ENCODE assay signal across 14 cellular contexts in genomic region chr1:209785592-209785991, GRCh38. TPM values are rescaled to one million over a fixed set of nuclear protein-coding genes. Genes with fewer than 3 reads are reported as not detected.
DNase-seq lines count a peak whose midpoint lies in the region; ATAC-seq and TF ChIP-seq lines count a peak whose summit lies in the region.
"Had no signal": no experiment of that assay in that cellular context is flagged by ENCODE, and none has a peak within 500 bp of the region (broad histone marks: within the 10 kb centered on the region; RNA-seq: fewer than 3 reads in every experiment).

No MANE protein-coding gene starts in this region.

- peaks cover 15% of the 10 kb centered on the region for H3K4me1 ChIP-seq in Karpas-422 (ENCODE audit: low read length)
- peaks cover 18% of the 10 kb centered on the region in 2 experiments for H3K4me1 ChIP-seq in neutrophil (ENCODE audit: control insufficient read depth in 1 of 2, insufficient read depth in 1 of 2, low read depth in 1 of 2, low read length in 1 of 2)
- peaks cover 5% of the 10 kb centered on the region for H3K4me1 ChIP-seq in ovary (ENCODE audit: insufficient read depth)

- H3K27me3 ChIP-seq in Karpas-422 (ENCODE audit: low read length): no peaks in the 10 kb centered on the region
- peaks cover 40% of the 10 kb centered on the region for H3K27me3 ChIP-seq in neutrophil
- no peaks in the 10 kb centered on the region for H3K27me3 ChIP-seq in ovary
- H3K27me3 ChIP-seq: Peyer's patch had no signal

- H3K9ac ChIP-seq in Karpas-422 (ENCODE audit: low read length): no peak overlapping the region

- H3K4me1 Mint-ChIP-seq in activated CD8-positive, alpha-beta memory T cell treated with anti-CD3 and anti-CD28 coated beads, Interleukin-2, amount 10 ng/mL, durations not matched to agents 7 days and 5 days: peaks cover 48% of the 10 kb centered on the region
- peaks cover 19% of the 10 kb centered on the region for H3K4me1 Mint-ChIP-seq in dendritic cell treated with granulocyte-macrophage colony-stimulating factor and Interleukin-4, amounts not matched to agents 40 ng/mL and 50 ng/mL, for 4 days (ENCODE audit: low read depth)

- no peak overlapping the region for H3K4me3 Mint-ChIP-seq in activated CD8-positive, alpha-beta memory T cell treated with anti-CD3 and anti-CD28 coated beads, Interleukin-2, amount 10 ng/mL, durations not matched to agents 7 days and 5 days
- H3K4me3 Mint-ChIP-seq in dendritic cell treated with granulocyte-macrophage colony-stimulating factor and Interleukin-4, amounts not matched to agents 40 ng/mL and 50 ng/mL, for 4 days: no peak overlapping the region

- no peaks in the 10 kb centered on the region for H3K36me3 ChIP-seq in Karpas-422 (ENCODE audit: insufficient read depth, low read length)
- H3K36me3 ChIP-seq in neutrophil: peaks cover 27% of the 10 kb centered on the region
- no peaks in the 10 kb centered on the region for H3K36me3 ChIP-seq in ovary

- TF ChIP-seq POLR2A in ovary (IDR thresholded peaks at IDR 0.05): no peak

- H3K27me3 Mint-ChIP-seq in activated CD8-positive, alpha-beta memory T cell treated with anti-CD3 and anti-CD28 coated beads, Interleukin-2, amount 10 ng/mL, durations not matched to agents 7 days and 5 days: no peaks in the 10 kb centered on the region
- peaks cover 21% of the 10 kb centered on the region for H3K27me3 Mint-ChIP-seq in dendritic cell treated with granulocyte-macrophage colony-stimulating factor and Interleukin-4, amounts not matched to agents 40 ng/mL and 50 ng/mL, for 4 days

- 94 to 96% (median 95%) methylated on average over 4 of the region's 4 CpGs for WGBS in ovary, 3 donors

- no peak for TF ChIP-seq CTCF in neutrophil (IDR thresholded peaks at IDR 0.05)
- TF ChIP-seq CTCF in ovary (IDR thresholded peaks at IDR 0.05): no peak

- intact Hi-C loops in dendritic cell treated with granulocyte-macrophage colony-stimulating factor and Interleukin-4, amounts not matched to agents 40 ng/mL and 50 ng/mL, for 4 days (cut with micrococcal nuclease): loop anchor here (2.0 kb wide), 1 partner anchor 41 kb away; the partner anchor contains the start of gene UTP25
- intact Hi-C loops in ovary (cut with DNase I): no loop called here

- H3K27ac Mint-ChIP-seq in activated CD8-positive, alpha-beta memory T cell treated with anti-CD3 and anti-CD28 coated beads, Interleukin-2, amount 10 ng/mL, durations not matched to agents 7 days and 5 days: peak overlapping the region; percentile 95
- H3K27ac Mint-ChIP-seq in dendritic cell treated with granulocyte-macrophage colony-stimulating factor and Interleukin-4, amounts not matched to agents 40 ng/mL and 50 ng/mL, for 4 days: peak overlapping the region; percentile 96

- H3K9me3 Mint-ChIP-seq in activated CD8-positive, alpha-beta memory T cell treated with anti-CD3 and anti-CD28 coated beads, Interleukin-2, amount 10 ng/mL, durations not matched to agents 7 days and 5 days (ENCODE audit: low read depth): no peaks in the 10 kb centered on the region
- no peaks in the 10 kb centered on the region for H3K9me3 Mint-ChIP-seq in dendritic cell treated with granulocyte-macrophage colony-stimulating factor and Interleukin-4, amounts not matched to agents 40 ng/mL and 50 ng/mL, for 4 days

- no peak overlapping the region for H3K4me2 ChIP-seq in Karpas-422 (ENCODE audit: low read depth, low read length, poor library complexity, severe bottlenecking)

- no peak for TF ChIP-seq EP300 in ovary (IDR thresholded peaks at IDR 0.05)

- peaks cover 14% of the 10 kb centered on the region for H3K79me2 ChIP-seq in Karpas-422 (ENCODE audit: low read length)

- H3K9me3 ChIP-seq in Karpas-422 (ENCODE audit: low read length) (no peaks in the 10 kb centered on the region), neutrophil (no peaks in the 10 kb centered on the region), ovary (no peaks in the 10 kb centered on the region)
- H3K9me3 ChIP-seq: Peyer's patch had no signal

- H3K9me2 ChIP-seq in Karpas-422 (replicated peaks; ENCODE audit: insufficient read depth, low read length): no peaks in the 10 kb centered on the region

- H4K20me1 ChIP-seq in Karpas-422 (ENCODE audit: insufficient read depth, low read depth, low read length): no peaks in the 10 kb centered on the region

- peaks cover 9% of the 10 kb centered on the region for H3K36me3 Mint-ChIP-seq in activated CD8-positive, alpha-beta memory T cell treated with anti-CD3 and anti-CD28 coated beads, Interleukin-2, amount 10 ng/mL, durations not matched to agents 7 days and 5 days
- H3K36me3 Mint-ChIP-seq in dendritic cell treated with granulocyte-macrophage colony-stimulating factor and Interleukin-4, amounts not matched to agents 40 ng/mL and 50 ng/mL, for 4 days (ENCODE audit: low read depth): peaks cover 16% of the 10 kb centered on the region

- ATAC-seq in activated CD8-positive, alpha-beta memory T cell treated with anti-CD3 and anti-CD28 coated beads, Interleukin-2, amount 10 ng/mL, durations not matched to agents 7 days and 5 days: no peak

- H3K4me3 ChIP-seq in Karpas-422 (ENCODE audit: low read length) (0 out of 2 replicates have a peak overlapping the region, but pooled peaks have one; percentile 54), neutrophil (ENCODE audit: low read depth in 1 of 2, low read length in 1 of 2) (peak overlapping the region; percentile 62 to 71), ovary (no peak overlapping the region)

- H3K27ac ChIP-seq in Karpas-422 (ENCODE audit: low read length) (no peak overlapping the region), neutrophil (peak overlapping the region; percentile 93), ovary (no peak overlapping the region)

- CTCF ChIA-PET in activated CD8-positive, alpha-beta memory T cell treated with anti-CD3 and anti-CD28 coated beads, Interleukin-2, amount 10 ng/mL, durations not matched to agents 7 days and 5 days (lab: Charles Lee): interaction anchor here (1.6 to 3.7 kb wide), 2 partner anchors 17 to 38 kb away, joined by 5 to 15 read pairs; no protein-coding TSS in a partner anchor

- DNase-seq in activated CD8-positive, alpha-beta memory T cell treated with anti-CD3 and anti-CD28 coated beads, Interleukin-2, amount 10 ng/mL, durations not matched to agents 7 days and 5 days: no peak
- DNase-seq in activated CD8-positive, alpha-beta memory T cell treated with anti-CD3 and anti-CD28 coated beads for 24 hours: no peak
- DNase-seq in Karpas-422 (no peak), mucosa of gallbladder (ENCODE audit: low spot score) (no peak), ovary (no peak), RPMI8226 (no peak)
- DNase-seq: activated naive CD4-positive, alpha-beta T cell treated with Interleukin-2 at 50 U/mL for 16 hours; NCI-H1930; NCI-H526; occipital lobe; Peyer's patch had no signal

- H2AFZ ChIP-seq in Karpas-422 (ENCODE audit: low read length): no peak overlapping the region

RNA-seq across cellular contexts. Expression of gene C1orf74, which starts 1.2 kb away (rescaled TPM):
- total RNA-seq in activated CD8-positive, alpha-beta memory T cell treated with anti-CD3 and anti-CD28 coated beads, Interleukin-2, amount 10 ng/mL, durations not matched to agents 7 days and 5 days: 1 to 10 TPM; 2.8 to 3.0 TPM
- total RNA-seq in Karpas-422 (2014; rRNA removed; shearing (Covaris generic); ENCODE audit: low replicate concordance): 3.2 and 4.0 TPM in 2 replicates
- total RNA-seq in mucosa of gallbladder: 1.8 TPM
- total RNA-seq in ovary: 1 to 10 TPM in 5 of 7 donors, under 1 TPM in 2; 0.83 to 1.6 (median 1.4) TPM
- polyA plus RNA-seq in ovary: 1 to 10 TPM in 1 of 2 donors, under 1 TPM in 1; 0.62 to 2.5 TPM

RNA-seq across cellular contexts. Expression of gene IRF6, which starts 20.4 kb away (rescaled TPM):
- 1 to 10 TPM; 1.3 to 1.7 TPM for total RNA-seq in activated CD8-positive, alpha-beta memory T cell treated with anti-CD3 and anti-CD28 coated beads, Interleukin-2, amount 10 ng/mL, durations not matched to agents 7 days and 5 days
- total RNA-seq in Karpas-422 (2014; rRNA removed; shearing (Covaris generic); ENCODE audit: low replicate concordance): 0.36 TPM in 1 of 2 replicates, not detected in the other
- total RNA-seq in mucosa of gallbladder (104 TPM), ovary (10 to 100 TPM in 1 of 7 donors, 1 to 10 TPM in 6; 2.5 to 24.2 (median 5.4) TPM)
- polyA plus RNA-seq in ovary: 1 to 10 TPM in 1 of 2 donors, under 1 TPM in 1; 0.80 to 2.5 TPM
- total RNA-seq: T-helper 2 cell treated with Interferon-gamma antibody and Interleukin-4, amounts not matched to agents 100 ng/mL and 5 ng/mL, for 36 hours had no signal

RNA-seq across cellular contexts. Expression of gene TRAF3IP3, which starts 29.7 kb away (rescaled TPM):
- 100 to 1,000 TPM; 351 to 406 TPM for total RNA-seq in activated CD8-positive, alpha-beta memory T cell treated with anti-CD3 and anti-CD28 coated beads, Interleukin-2, amount 10 ng/mL, durations not matched to agents 7 days and 5 days
- 1.6 and 3.5 TPM in 2 replicates for total RNA-seq in Karpas-422 (2014; rRNA removed; shearing (Covaris generic); ENCODE audit: low replicate concordance)
- total RNA-seq in mucosa of gallbladder (8.9 TPM), ovary (1 to 10 TPM in 5 of 7 donors, under 1 TPM in 2; 0.34 to 2.4 (median 1.4) TPM)
- polyA plus RNA-seq in ovary: 1 to 10 TPM; 1.2 to 5.6 TPM

RNA-seq across cellular contexts. Expression of gene UTP25, which starts 42.2 kb away (rescaled TPM):
- total RNA-seq in activated CD8-positive, alpha-beta memory T cell treated with anti-CD3 and anti-CD28 coated beads, Interleukin-2, amount 10 ng/mL, durations not matched to agents 7 days and 5 days: 1 to 10 TPM; 4.7 to 9.7 TPM
- total RNA-seq in Karpas-422 (2014; rRNA removed; shearing (Covaris generic); ENCODE audit: low replicate concordance): 7.6 and 11.7 TPM in 2 replicates
- total RNA-seq in mucosa of gallbladder (5.0 TPM), ovary (1 to 10 TPM; 6.0 to 9.9 (median 8.4) TPM)
- polyA plus RNA-seq in ovary: 1 to 10 TPM; 4.3 to 8.1 TPM

Comparison
In these comparisons a context has a peak if more than half of its experiments do, and no peak if none do; other contexts are left out.
1. RNA of gene TRAF3IP3, which starts 29.7 kb away (total RNA-seq): 351 to 406 TPM in activated CD8-positive, alpha-beta memory T cell treated with anti-CD3 and anti-CD28 coated beads, Interleukin-2, amount 10 ng/mL, durations not matched to agents 7 days and 5 days; 8.9 TPM in mucosa of gallbladder (single experiment), 1.6 to 3.5 TPM in Karpas-422 and 0.34 to 2.4 TPM in ovary; every median in the first group is over 10 times any median in the second.